ENCODE assay signal across 18 cellular contexts in the genomic region with DNA sequence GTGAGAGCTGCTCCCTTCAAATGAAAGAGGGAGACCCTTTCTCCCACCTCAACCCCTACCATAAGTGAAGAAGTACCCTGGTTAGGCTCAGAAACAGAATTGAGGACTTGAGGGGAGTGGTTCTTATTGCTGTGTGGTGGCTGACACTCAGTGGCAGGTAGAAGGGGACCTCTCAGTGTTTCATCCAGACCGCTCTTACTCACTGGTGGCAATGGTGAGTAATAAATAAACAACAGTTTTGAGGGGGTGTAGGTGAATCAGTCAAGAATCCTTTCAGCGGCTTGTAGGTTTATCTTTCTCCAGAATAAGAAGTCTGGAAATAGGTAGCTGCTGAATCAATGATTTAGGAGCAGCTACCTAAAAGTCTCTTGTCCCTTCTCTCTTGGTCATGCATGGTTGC.
"Had no signal": no experiment of that assay in that cellular context is flagged by ENCODE, and none has a peak within 500 bp of the region (broad histone marks: within the 10 kb centered on the region; RNA-seq: fewer than 3 reads in every experiment).

No MANE protein-coding gene starts in this region.

- DNase-seq: cortex of kidney; dorsolateral prefrontal cortex; effector CD8-positive, alpha-beta T cell; heart left ventricle; hippocampal formation; natural killer cell; posterior cingulate gyrus; sigmoid colon; stimulated activated CD4-positive, alpha-beta T cell treated with anti-CD3 and anti-CD28 coated beads, Interleukin-2, amount 100 ng/mL, for 24 hours; stimulated activated CD4-positive, alpha-beta T cell treated with anti-CD3 and anti-CD28 coated beads, Interleukin-4, amount 100 ng/mL, for 4 hours; stimulated activated naive CD4-positive, alpha-beta T cell; stomach; substantia nigra; transverse colon had no signal

- H3K9me3 ChIP-seq: heart left ventricle, sigmoid colon, stomach, thoracic aorta, transverse colon had no signal

- FAIRE-seq: frontal cortex had no signal

- H3K4me1 ChIP-seq: heart left ventricle, sigmoid colon, stomach, transverse colon had no signal

- H3K36me3 ChIP-seq: heart left ventricle, sigmoid colon, stomach, thoracic aorta, transverse colon had no signal

- H3K27ac ChIP-seq: dorsolateral prefrontal cortex, heart left ventricle, sigmoid colon, skin epidermis, stomach, thoracic aorta, transverse colon had no signal

- ATAC-seq: heart left ventricle, left lobe of liver, natural killer cell had no signal

- H3K4me3 ChIP-seq: dorsolateral prefrontal cortex, heart left ventricle, sigmoid colon, skin epidermis, stomach, thoracic aorta, transverse colon had no signal

- H3K27me3 ChIP-seq: sigmoid colon had no signal
